16 cellular contexts compared by ENCODE assay signal in the genomic region with DNA sequence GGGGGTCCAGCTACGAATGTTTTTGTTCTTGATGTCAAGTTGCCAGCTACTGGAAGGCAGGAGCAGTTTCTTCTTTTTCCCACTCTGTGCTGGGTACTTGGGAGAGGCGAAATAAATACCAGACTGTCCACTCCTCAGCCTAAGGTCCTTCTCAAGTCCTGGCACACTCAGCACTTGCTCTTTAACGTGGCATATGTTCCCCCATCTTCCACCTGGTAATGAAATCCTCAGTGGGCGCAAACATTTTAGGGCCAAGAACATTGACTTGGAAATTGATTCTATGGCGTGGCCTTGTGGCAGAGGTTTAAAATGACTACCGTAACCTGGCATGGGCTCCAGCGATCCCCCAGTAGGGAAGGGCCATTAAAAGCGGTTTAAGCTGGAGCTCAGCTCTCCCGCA. TPM values are rescaled to one million over a fixed set of nuclear protein-coding genes. Genes with fewer than 3 reads are reported as not detected.
DNase-seq lines count a peak whose midpoint lies in the region; ATAC-seq and TF ChIP-seq lines count a peak whose summit lies in the region.
"Had no signal": no experiment of that assay in that cellular context is flagged by ENCODE, and none has a peak within 500 bp of the region (broad histone marks: within the 10 kb centered on the region; RNA-seq: fewer than 3 reads in every experiment).

No MANE protein-coding gene starts in this region.

- H3K4ac ChIP-seq in mesendoderm (ENCODE audit: low read depth, low read length) = no peak overlapping the region

- no peak for TF ChIP-seq CTCF in WTC11 (IDR thresholded peaks at IDR 0.05)

- no peaks in the 10 kb centered on the region for H3K4me1 Mint-ChIP-seq in WTC11
- H3K4me1 Mint-ChIP-seq in activated T-helper 2 cell treated with anti-CD3 and anti-CD28 coated beads, Interferon-gamma antibody, Interleukin-2, Interleukin-4, amounts not matched to agents 10 μg/mL and 5 μg/mL and 100 μg/mL, durations not matched to agents 14 hours and 24 hours and 36 hours (ENCODE audit: low read depth) = no peaks in the 10 kb centered on the region
- H3K4me1 Mint-ChIP-seq: CD14-positive monocyte; CD4-positive, alpha-beta memory T cell; H9; IgD-negative memory B cell had no signal

- no peak overlapping the region for H3K4me3 Mint-ChIP-seq in WTC11
- H3K4me3 Mint-ChIP-seq in activated T-helper 2 cell treated with anti-CD3 and anti-CD28 coated beads, Interferon-gamma antibody, Interleukin-2, Interleukin-4, amounts not matched to agents 10 μg/mL and 5 μg/mL and 100 μg/mL, durations not matched to agents 14 hours and 24 hours and 36 hours (ENCODE audit: low read depth) = no peak overlapping the region
- H3K4me3 Mint-ChIP-seq: CD14-positive monocyte; CD4-positive, alpha-beta memory T cell; H9; IgD-negative memory B cell had no signal

- no peak overlapping the region for H4K5ac ChIP-seq in mesendoderm (ENCODE audit: low read length)

- H4K20me1 ChIP-seq in Karpas-422 (ENCODE audit: insufficient read depth, low read depth, low read length) = no peaks in the 10 kb centered on the region

- H3K4me3 ChIP-seq in Karpas-422 (ENCODE audit: low read length) = no peak overlapping the region
- H3K4me3 ChIP-seq in mesendoderm (ENCODE audit: low read length) = no peak overlapping the region
- H3K4me3 ChIP-seq: BLaER1, GM12878 had no signal

- H2AK5ac ChIP-seq in mesendoderm (ENCODE audit: low read length) = no peak overlapping the region

- H4K8ac ChIP-seq in mesendoderm (ENCODE audit: low read depth, low read length) = no peak overlapping the region

- no peak overlapping the region for H2BK5ac ChIP-seq in mesendoderm (ENCODE audit: low read length)

- H2BK120ac ChIP-seq in mesendoderm (ENCODE audit: low read depth, low read length) = no peak overlapping the region

- no peak overlapping the region for H2BK15ac ChIP-seq in mesendoderm (replicated peaks; ENCODE audit: low read depth)

- CTCF ChIA-PET in WTC11 (lab: Charles Lee) = interaction anchor here (0.9 to 2.0 kb wide), 7 partner anchors 20 to 239 kb away, joined by 3 to 8 read pairs (median 4); no protein-coding TSS in a partner anchor

- peak overlapping the region; percentile 67; the same call in 1 of the 2 replicates for H2AFZ ChIP-seq in Karpas-422 (ENCODE audit: low read length)

- no peaks in the 10 kb centered on the region for H3K27me3 Mint-ChIP-seq in WTC11 (ENCODE audit: low read depth)
- no peaks in the 10 kb centered on the region for H3K27me3 Mint-ChIP-seq in activated T-helper 2 cell treated with anti-CD3 and anti-CD28 coated beads, Interferon-gamma antibody, Interleukin-2, Interleukin-4, amounts not matched to agents 10 μg/mL and 5 μg/mL and 100 μg/mL, durations not matched to agents 14 hours and 24 hours and 36 hours (ENCODE audit: low read depth)

- H3K18ac ChIP-seq in mesendoderm (ENCODE audit: low read length) = no peak overlapping the region

- H3K4me1 ChIP-seq in Karpas-422 (ENCODE audit: low read length) (no peaks in the 10 kb centered on the region; the same call in 1 of the 2 replicates), mesendoderm (ENCODE audit: control insufficient read depth, low read depth, low read length) (no peaks in the 10 kb centered on the region)

- peaks cover 1% of the 10 kb centered on the region for H3K36me3 Mint-ChIP-seq in WTC11
- H3K36me3 Mint-ChIP-seq in activated T-helper 2 cell treated with anti-CD3 and anti-CD28 coated beads, Interferon-gamma antibody, Interleukin-2, Interleukin-4, amounts not matched to agents 10 μg/mL and 5 μg/mL and 100 μg/mL, durations not matched to agents 14 hours and 24 hours and 36 hours (ENCODE audit: low read depth) = no peaks in the 10 kb centered on the region
- H3K36me3 Mint-ChIP-seq: CD14-positive monocyte; CD4-positive, alpha-beta memory T cell; IgD-negative memory B cell had no signal

- ATAC-seq in WTC11 (no peak), GM19351 (IDR thresholded peaks at IDR 0.05; ENCODE audit: unreplicated experiment) (no peak), GM18873 (IDR thresholded peaks at IDR 0.05; ENCODE audit: low FRiP score, unreplicated experiment) (no peak)

- H3K56ac ChIP-seq in mesendoderm (ENCODE audit: low read length) = no peak overlapping the region

- no peaks in the 10 kb centered on the region for H3K79me2 ChIP-seq in Karpas-422 (ENCODE audit: low read length)
- no peaks in the 10 kb centered on the region for H3K79me2 ChIP-seq in mesendoderm (ENCODE audit: control insufficient read depth, insufficient read depth, low read length)

- WGBS in mesendoderm (ENCODE audit: extremely low coverage, insufficient coverage, low lambda C conversion rate) = no CpG with 5 or more reads among the region's 9 CpGs

- no peaks in the 10 kb centered on the region for H3K36me3 ChIP-seq in Karpas-422 (ENCODE audit: insufficient read depth, low read length)
- no peaks in the 10 kb centered on the region for H3K36me3 ChIP-seq in mesendoderm (ENCODE audit: control insufficient read depth, insufficient read depth, low read length)
- H3K36me3 ChIP-seq: BLaER1 had no signal

- DNase-seq in Karpas-422 (no peak), WTC11 (ENCODE audit: low spot score) (no peak), cerebellum (ENCODE audit: low spot score) (peak; percentile 38), mesendoderm (no peak)
- DNase-seq in activated T-helper 2 cell treated with anti-CD3 and anti-CD28 coated beads, Interferon-gamma antibody, Interleukin-2, Interleukin-4, amounts not matched to agents 10 μg/mL and 5 μg/mL and 100 μg/mL, durations not matched to agents 14 hours and 24 hours and 36 hours (ENCODE audit: low spot score) = no peak
- DNase-seq: 8988T; CD4-positive, alpha-beta memory T cell; DMS153; DMS79 treated with DMSO at 0.1 percent for 48 hours had no signal

- no peak overlapping the region for H3K4me2 ChIP-seq in Karpas-422 (ENCODE audit: low read depth, low read length, poor library complexity, severe bottlenecking)
- no peak overlapping the region for H3K4me2 ChIP-seq in mesendoderm (ENCODE audit: low read length)
- H3K4me2 ChIP-seq: BLaER1 had no signal

- H3K9me3 Mint-ChIP-seq in WTC11 = no peaks in the 10 kb centered on the region
- no peaks in the 10 kb centered on the region for H3K9me3 Mint-ChIP-seq in activated T-helper 2 cell treated with anti-CD3 and anti-CD28 coated beads, Interferon-gamma antibody, Interleukin-2, Interleukin-4, amounts not matched to agents 10 μg/mL and 5 μg/mL and 100 μg/mL, durations not matched to agents 14 hours and 24 hours and 36 hours
- H3K9me3 Mint-ChIP-seq: CD14-positive monocyte; CD4-positive, alpha-beta memory T cell; H9 had no signal

- no peaks in the 10 kb centered on the region for H3K27me3 ChIP-seq in Karpas-422 (ENCODE audit: low read length)
- no peaks in the 10 kb centered on the region for H3K27me3 ChIP-seq in mesendoderm (ENCODE audit: insufficient read depth, low read length, poor library complexity)
- H3K27me3 ChIP-seq: BLaER1 had no signal

- intact Hi-C loops in activated T-helper 2 cell treated with anti-CD3 and anti-CD28 coated beads, Interferon-gamma antibody, Interleukin-2, Interleukin-4, amounts not matched to agents 10 μg/mL and 5 μg/mL and 100 μg/mL, durations not matched to agents 14 hours and 24 hours and 36 hours (cut with micrococcal nuclease) = no loop called here

- no peak overlapping the region for H3K23ac ChIP-seq in mesendoderm (ENCODE audit: low read length)

- no peak overlapping the region for H3K27ac ChIP-seq in Karpas-422 (ENCODE audit: low read length)
- no peak overlapping the region for H3K27ac ChIP-seq in mesendoderm (ENCODE audit: low read depth, low read length)
- H3K27ac ChIP-seq: BLaER1 had no signal

- no peak overlapping the region for H3K27ac Mint-ChIP-seq in WTC11
- no peak overlapping the region for H3K27ac Mint-ChIP-seq in activated T-helper 2 cell treated with anti-CD3 and anti-CD28 coated beads, Interferon-gamma antibody, Interleukin-2, Interleukin-4, amounts not matched to agents 10 μg/mL and 5 μg/mL and 100 μg/mL, durations not matched to agents 14 hours and 24 hours and 36 hours
- H3K27ac Mint-ChIP-seq: CD14-positive monocyte; CD4-positive, alpha-beta memory T cell had no signal

- POLR2A ChIA-PET in WTC11 (lab: Charles Lee) = no interaction called here

- H3K9ac ChIP-seq in Karpas-422 (ENCODE audit: low read length) (no peak overlapping the region), mesendoderm (ENCODE audit: low read length) (no peak overlapping the region)
- H3K9ac ChIP-seq: BLaER1 had no signal

- H3K79me1 ChIP-seq in mesendoderm (ENCODE audit: low read length) = no peaks in the 10 kb centered on the region

- no peaks in the 10 kb centered on the region for H3K9me2 ChIP-seq in Karpas-422 (replicated peaks; ENCODE audit: insufficient read depth, low read length)

- H3K9me3 ChIP-seq in Karpas-422 (ENCODE audit: low read length) = no peaks in the 10 kb centered on the region
- H3K9me3 ChIP-seq: BLaER1 had no signal

TF ChIP-seq in WTC11, 78 proteins besides CTCF, POLR2A, EP300 and RAD21:
- no peak for TF ChIP-seq CREB1 (CRISPR knock-in tag; IDR thresholded peaks at IDR 0.05)
- TF ChIP-seq, protein P1, sequence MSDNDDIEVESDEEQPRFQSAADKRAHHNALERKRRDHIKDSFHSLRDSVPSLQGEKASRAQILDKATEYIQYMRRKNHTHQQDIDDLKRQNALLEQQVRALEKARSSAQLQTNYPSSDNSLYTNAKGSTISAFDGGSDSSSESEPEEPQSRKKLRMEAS (CRISPR knock-in tag; IDR thresholded peaks at IDR 0.05) = 0 out of 2 replicates have a peak, but pooled peaks have one; percentile 8

RNA-seq across cellular contexts. Expression of a gene that starts 51.1 kb away (rescaled TPM):
- 11.0 and 15.1 TPM in 2 replicates for total RNA-seq in Karpas-422 (2014; rRNA removed; shearing (Covaris generic); ENCODE audit: low replicate concordance)
- total RNA-seq in WTC11 (2021) = 22.7 to 26.2 TPM (median 25.9 TPM) in 3 replicates
- total RNA-seq in cerebellum = 48.5 TPM
- polyA plus RNA-seq in mesendoderm (2013, experiment 1 of 2) = 23.9 TPM
- polyA plus RNA-seq in mesendoderm (2013, experiment 2 of 2) = 24.4 TPM
- 6.6 TPM in 2 replicates for total RNA-seq in activated T-helper 2 cell treated with anti-CD3 and anti-CD28 coated beads, Interferon-gamma antibody, Interleukin-2, Interleukin-4, amounts not matched to agents 10 μg/mL and 5 μg/mL and 100 μg/mL, durations not matched to agents 14 hours and 24 hours and 36 hours
